17 cellular contexts compared by ENCODE assay signal in the genomic region with DNA sequence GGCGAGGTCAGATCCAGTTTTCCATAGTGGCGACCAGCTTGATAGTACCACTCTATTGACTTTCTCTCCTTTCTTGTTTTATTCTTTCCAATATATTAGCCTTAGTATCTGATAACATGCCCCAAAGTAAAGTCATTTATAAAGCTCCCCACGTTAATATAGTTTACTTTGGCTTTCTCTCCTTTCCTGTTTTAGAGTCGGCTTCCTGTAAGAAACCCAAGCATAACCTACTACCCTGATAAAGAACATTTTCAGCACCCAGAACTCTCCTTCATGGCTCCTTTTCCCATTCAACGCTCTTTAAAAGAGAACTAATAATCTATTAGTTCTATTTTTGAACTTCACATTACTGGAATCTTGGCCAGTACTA. TPM values are rescaled to one million over a fixed set of nuclear protein-coding genes. Genes with fewer than 3 reads are reported as not detected.
"Had no signal": no experiment of that assay in that cellular context is flagged by ENCODE, and none has a peak within 500 bp of the region (broad histone marks: within the 10 kb centered on the region; RNA-seq: fewer than 3 reads in every experiment).

No MANE protein-coding gene starts in this region.

- H3K9me3 Mint-ChIP-seq: natural killer cell, neural crest cell had no signal

- H3K9me3 ChIP-seq: mucosa of descending colon, sigmoid colon, suprapubic skin, tibial artery, upper lobe of left lung, uterus had no signal

- H3K27me3 ChIP-seq: sigmoid colon, tibial artery, upper lobe of left lung had no signal

- H3K27ac Mint-ChIP-seq: natural killer cell had no signal

- H3K4me3 ChIP-seq: mucosa of descending colon, sigmoid colon, skin epidermis, suprapubic skin, tibial artery, upper lobe of left lung, uterus had no signal

- H3K4me3 Mint-ChIP-seq: natural killer cell, neural crest cell had no signal

- H3K4me1 ChIP-seq: sigmoid colon, suprapubic skin, tibial artery, uterus had no signal

- H3K36me3 ChIP-seq: sigmoid colon, suprapubic skin, tibial artery, upper lobe of left lung, uterus had no signal

- H3K4me1 Mint-ChIP-seq: natural killer cell, neural crest cell had no signal

- H3K27ac ChIP-seq: sigmoid colon, skin epidermis, suprapubic skin, tibial artery, upper lobe of left lung, uterus had no signal

- DNase-seq: cortex of kidney; islet precursor cell; natural killer cell; sigmoid colon; stimulated activated CD4-positive, alpha-beta T cell treated with anti-CD3 and anti-CD28 coated beads, Interleukin-2, amount 100 ng/mL, for 24 hours; stimulated activated naive CD8-positive, alpha-beta T cell treated with anti-CD3 and anti-CD28 coated beads, Interleukin-15, Interleukin-2, amounts not matched to agents 100 U/mL and 50 U/mL, for 24 hours; tibial artery; upper lobe of left lung; uterus had no signal

RNA-seq across cellular contexts. Expression of a gene that starts 23.7 kb away (rescaled TPM):
- total RNA-seq: neural crest cell, osteocyte, pulmonary artery endothelial cell had no signal

RNA-seq across cellular contexts. Expression of a gene that starts 49.8 kb away (rescaled TPM):
- total RNA-seq: left lobe of liver, mammary epithelial cell, mucosa of descending colon, natural killer cell, neural crest cell, osteocyte, pulmonary artery endothelial cell, sigmoid colon, uterus had no signal
- polyA plus RNA-seq: mammary epithelial cell had no signal
